Comparison of ENCODE assay signal across 19 cellular contexts in the genomic region with DNA sequence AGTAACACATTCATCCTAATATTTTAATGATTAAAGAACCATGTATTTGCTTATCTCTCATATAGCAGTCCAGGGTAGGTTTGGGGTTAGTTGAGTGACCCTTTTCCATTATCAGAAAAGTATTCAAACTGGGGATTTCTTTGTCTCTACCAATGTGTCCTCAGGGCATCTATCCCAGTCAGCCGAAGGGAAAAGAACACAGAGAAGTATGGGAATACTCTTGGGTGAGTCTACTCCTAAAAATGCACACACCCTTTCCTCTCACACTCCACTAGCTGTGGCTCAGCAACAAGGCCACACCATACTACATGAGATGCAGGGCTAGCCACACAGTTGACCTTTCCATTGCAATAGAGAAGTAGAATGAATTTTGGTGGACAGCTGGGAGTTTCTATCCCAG.
"Had no signal": no experiment of that assay in that cellular context is flagged by ENCODE, and none has a peak within 500 bp of the region (broad histone marks: within the 10 kb centered on the region; RNA-seq: fewer than 3 reads in every experiment).

No MANE protein-coding gene starts in this region.

- H3K4me3 ChIP-seq: body of pancreas had no signal

- H3K27ac ChIP-seq: body of pancreas had no signal

- DNase-seq: activated CD4-positive, alpha-beta T cell treated with anti-CD3 and anti-CD28 coated beads for 48 hours; activated CD4-positive, alpha-beta T cell treated with anti-CD3 and anti-CD28 coated beads, Interleukin-2, amount 50 U/mL, for 4 hours; activated CD4-positive, CD25-positive, alpha-beta regulatory T cell treated with anti-CD3 and anti-CD28 coated beads, Interleukin-2, amount 50 U/mL, for 72 hours; activated CD8-positive, alpha-beta memory T cell treated with anti-CD3 and anti-CD28 coated beads, Interleukin-2, amount 50 U/mL, for 48 hours; activated CD8-positive, alpha-beta T cell treated with anti-CD3 and anti-CD28 coated beads, Interleukin-2, amount 10 ng/mL, durations not matched to agents 7 days and 5 days; activated effector memory CD4-positive, alpha-beta T cell treated with Interleukin-2 at 50 U/mL for 16 hours; activated naive CD4-positive, alpha-beta T cell; activated T-cell treated with anti-CD3 and anti-CD28 coated beads, Interleukin-2, amount 50 U/mL, for 1 hour; aorta; body of pancreas; NCI-H1048; NCI-H1417; NCI-H1930; NCI-H2171; NCI-H2227 treated with DMSO at 0.1 percent for 48 hours; NCI-H526; NCI-H82; RPMI8226; SHP77 had no signal

- H3K9me3 ChIP-seq: body of pancreas had no signal

- H3K27me3 ChIP-seq: body of pancreas had no signal
